Comparison of ENCODE assay signal across 25 cellular contexts in genomic region chr9:16552252-16552651, GRCh38.
"Had no signal": no experiment of that assay in that cellular context is flagged by ENCODE, and none has a peak within 500 bp of the region (broad histone marks: within the 10 kb centered on the region; RNA-seq: fewer than 3 reads in every experiment).

No MANE protein-coding gene starts in this region.

- H3K27me3 Mint-ChIP-seq: effector memory CD8-positive, alpha-beta T cell; memory B cell; stimulated activated naive B cell treated with anti-CD40 and anti-IgM and Interleukin-4, amounts not matched to agents 10 μg/mL and 1 μg/mL and 100 μg/mL, for 72 hours; stimulated activated naive CD8-positive, alpha-beta T cell treated with anti-CD3 and anti-CD28 coated beads, Interleukin-15, Interleukin-2, amounts not matched to agents 100 ng/mL and 50 ng/mL, for 24 hours had no signal

- H3K27ac Mint-ChIP-seq: effector memory CD8-positive, alpha-beta T cell; memory B cell; natural killer cell; stimulated activated naive B cell treated with anti-CD40 and anti-IgM and Interleukin-4, amounts not matched to agents 10 μg/mL and 1 μg/mL and 100 μg/mL, for 72 hours; stimulated activated naive CD8-positive, alpha-beta T cell treated with anti-CD3 and anti-CD28 coated beads, Interleukin-15, Interleukin-2, amounts not matched to agents 100 ng/mL and 50 ng/mL, for 24 hours had no signal

- H3K4me3 ChIP-seq: coronary artery, esophagus squamous epithelium, heart right ventricle, lung, prostate gland, right atrium auricular region, thoracic aorta, tibial nerve, vagina had no signal

- H3K36me3 Mint-ChIP-seq: memory B cell; stimulated activated naive B cell treated with anti-CD40 and anti-IgM and Interleukin-4, amounts not matched to agents 10 μg/mL and 1 μg/mL and 100 μg/mL, for 72 hours had no signal

- H3K27me3 ChIP-seq: esophagus squamous epithelium, heart right ventricle, right atrium auricular region, tibial nerve, vagina had no signal

- H3K4me1 ChIP-seq: esophagus squamous epithelium, prostate gland, right atrium auricular region, tibial nerve, vagina had no signal

- H3K9me3 ChIP-seq: esophagus squamous epithelium, heart right ventricle, prostate gland, right atrium auricular region, thoracic aorta, tibial nerve, vagina had no signal

- H3K27ac ChIP-seq: coronary artery, esophagus squamous epithelium, heart right ventricle, prostate gland, right atrium auricular region, thoracic aorta, tibial nerve, vagina had no signal

- H3K4me3 Mint-ChIP-seq: effector memory CD8-positive, alpha-beta T cell; memory B cell; natural killer cell; neural crest cell; stimulated activated naive B cell treated with anti-CD40 and anti-IgM and Interleukin-4, amounts not matched to agents 10 μg/mL and 1 μg/mL and 100 μg/mL, for 72 hours; stimulated activated naive CD8-positive, alpha-beta T cell treated with anti-CD3 and anti-CD28 coated beads, Interleukin-15, Interleukin-2, amounts not matched to agents 100 ng/mL and 50 ng/mL, for 24 hours had no signal

- ATAC-seq: effector memory CD8-positive, alpha-beta T cell; heart right ventricle; left ventricle myocardium superior; natural killer cell; sciatic nerve; stimulated activated naive B cell treated with anti-CD40 and anti-IgM and Interleukin-4, amounts not matched to agents 10 μg/mL and 1 μg/mL and 100 μg/mL, for 72 hours had no signal

- DNase-seq: dermis blood vessel endothelial cell; effector memory CD8-positive, alpha-beta T cell; erythroblast; esophagus squamous epithelium; foreskin melanocyte; glutamatergic neuron; heart right ventricle; hippocampal formation; left ventricle myocardium superior; natural killer cell; nucleus accumbens; stimulated activated CD4-positive, alpha-beta T cell treated with anti-CD3 and anti-CD28 coated beads, Interleukin-2, amount 100 ng/mL, for 24 hours; stimulated activated CD4-positive, alpha-beta T cell treated with anti-CD3 and anti-CD28 coated beads, Interleukin-4, amount 100 ng/mL, for 4 hours; stimulated activated naive B cell treated with anti-CD40 and anti-IgM and Interleukin-4, amounts not matched to agents 10 μg/mL and 1 μg/mL and 100 μg/mL, for 72 hours had no signal

- H3K36me3 ChIP-seq: prostate gland, right atrium auricular region, thoracic aorta had no signal

- H3K4me1 Mint-ChIP-seq: memory B cell; neural crest cell; stimulated activated naive B cell treated with anti-CD40 and anti-IgM and Interleukin-4, amounts not matched to agents 10 μg/mL and 1 μg/mL and 100 μg/mL, for 72 hours had no signal

- H3K9me3 Mint-ChIP-seq: natural killer cell; neural crest cell; stimulated activated naive CD8-positive, alpha-beta T cell treated with anti-CD3 and anti-CD28 coated beads, Interleukin-15, Interleukin-2, amounts not matched to agents 100 ng/mL and 50 ng/mL, for 24 hours had no signal
